32 cellular contexts compared by ENCODE assay signal in the genomic region with DNA sequence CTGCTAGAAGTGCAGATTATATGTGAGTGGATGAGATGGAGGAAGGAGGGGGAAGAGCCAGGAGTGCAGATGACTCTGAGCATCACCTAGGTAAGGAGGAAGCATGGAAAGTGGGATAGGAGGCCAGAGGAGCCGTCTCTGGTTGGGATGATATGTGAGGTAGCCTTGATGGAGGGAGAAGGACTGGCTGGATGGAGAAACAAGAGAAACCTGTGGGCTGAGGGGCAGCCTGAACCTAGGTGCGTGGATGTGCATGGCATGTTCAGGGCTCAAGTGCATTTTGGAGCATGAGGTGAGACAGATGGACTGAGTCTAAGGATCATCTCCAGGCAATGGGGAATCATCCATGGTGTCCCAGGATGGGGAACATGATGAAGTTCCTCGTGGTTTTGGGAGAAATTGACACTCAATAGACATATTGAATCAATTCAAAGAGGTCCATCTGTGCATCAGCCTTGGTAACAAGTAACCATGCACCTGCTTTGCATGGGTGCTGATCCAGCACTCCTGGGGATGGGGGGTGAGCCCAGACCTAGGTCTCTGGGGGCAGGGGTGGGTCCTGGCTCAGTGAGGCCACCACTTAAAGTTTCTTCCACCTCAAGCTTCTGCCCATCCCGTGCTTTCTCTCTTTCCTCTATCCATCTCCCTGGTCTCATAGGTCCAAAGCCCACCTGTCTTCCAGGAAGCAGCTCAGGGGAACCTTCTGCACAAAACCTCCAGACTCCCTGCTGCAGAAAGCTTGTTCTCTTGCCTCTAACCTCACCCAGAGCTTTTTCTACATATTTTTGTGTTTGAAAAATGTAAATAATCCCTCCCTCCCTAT. TPM values are rescaled to one million over a fixed set of nuclear protein-coding genes. Genes with fewer than 3 reads are reported as not detected.
"Had no signal": no experiment of that assay in that cellular context is flagged by ENCODE, and none has a peak within 500 bp of the region (broad histone marks: within the 10 kb centered on the region; RNA-seq: fewer than 3 reads in every experiment).

No MANE protein-coding gene starts in this region.

- H3K4me1 Mint-ChIP-seq: activated CD4-positive, alpha-beta memory T cell treated with anti-CD3 and anti-CD28 coated beads, Interleukin-2, amount 10 ng/mL, durations not matched to agents 7 days and 5 days; activated naive CD8-positive, alpha-beta T cell treated with anti-CD3 and anti-CD28 coated beads, Interleukin-2, amount 10 ng/mL, durations not matched to agents 7 days and 5 days had no signal

- DNase-seq: activated CD4-positive, alpha-beta memory T cell treated with anti-CD3 and anti-CD28 coated beads, Interleukin-2, amount 10 ng/mL, durations not matched to agents 7 days and 5 days; activated CD4-positive, alpha-beta T cell treated with anti-CD3 and anti-CD28 coated beads for 1 hour; activated CD4-positive, alpha-beta T cell treated with anti-CD3 and anti-CD28 coated beads for 4 hours; activated CD4-positive, alpha-beta T cell treated with anti-CD3 and anti-CD28 coated beads, Interleukin-2, amount 10 ng/mL, durations not matched to agents 7 days and 5 days; activated CD4-positive, alpha-beta T cell treated with anti-CD3 and anti-CD28 coated beads, Interleukin-2, amount 50 U/mL, for 4 hours; activated CD8-positive, alpha-beta memory T cell treated with anti-CD3 and anti-CD28 coated beads, Interleukin-2, amount 50 U/mL, for 48 hours; activated gamma-delta T cell; activated naive CD4-positive, alpha-beta T cell; activated naive CD4-positive, alpha-beta T cell treated with anti-CD3 and anti-CD28 coated beads, Interleukin-2, amount 10 ng/mL, durations not matched to agents 7 days and 5 days; activated naive CD8-positive, alpha-beta T cell treated with anti-CD3 and anti-CD28 coated beads, Interleukin-2, amount 10 ng/mL, durations not matched to agents 7 days and 5 days; activated T-cell treated with anti-CD3 and anti-CD28 coated beads for 4 hours; activated T-cell treated with anti-CD3 and anti-CD28 coated beads, Interleukin-2, amount 50 U/mL, for 24 hours; activated T-cell treated with anti-CD3 and anti-CD28 coated beads, Interleukin-2, amount 50 U/mL, for 72 hours; brain microvascular endothelial cell; caudate nucleus; cortex of kidney; dermis blood vessel endothelial cell; effector CD4-positive, alpha-beta T cell; effector memory CD8-positive, alpha-beta T cell; erythroblast; foreskin keratinocyte; gastrocnemius medialis; glutamatergic neuron; heart left ventricle; T-helper 2 cell had no signal

- H3K36me3 Mint-ChIP-seq: activated naive CD4-positive, alpha-beta T cell treated with anti-CD3 and anti-CD28 coated beads, Interleukin-2, amount 10 ng/mL, durations not matched to agents 7 days and 5 days; activated naive CD4-positive, alpha-beta T cell treated with anti-CD3 and anti-CD28 coated beads, Interleukin-2, amount 50 U/mL, for 72 hours; activated naive CD8-positive, alpha-beta T cell treated with anti-CD3 and anti-CD28 coated beads, Interleukin-2, amount 10 ng/mL, durations not matched to agents 7 days and 5 days had no signal

- H3K36me3 ChIP-seq: ascending aorta, brain microvascular endothelial cell, esophagus muscularis mucosa, gastrocnemius medialis, heart left ventricle had no signal

- H3K4me1 ChIP-seq: ascending aorta, esophagus muscularis mucosa, foreskin keratinocyte, gastrocnemius medialis, heart left ventricle had no signal

- H3K27ac Mint-ChIP-seq: activated CD4-positive, alpha-beta memory T cell treated with anti-CD3 and anti-CD28 coated beads, Interleukin-2, amount 10 ng/mL, durations not matched to agents 7 days and 5 days; activated CD4-positive, alpha-beta T cell treated with anti-CD3 and anti-CD28 coated beads, Interleukin-2, amount 10 ng/mL, durations not matched to agents 7 days and 5 days; activated naive CD4-positive, alpha-beta T cell treated with anti-CD3 and anti-CD28 coated beads, Interleukin-2, amount 10 ng/mL, durations not matched to agents 7 days and 5 days; activated naive CD4-positive, alpha-beta T cell treated with anti-CD3 and anti-CD28 coated beads, Interleukin-2, amount 50 U/mL, for 72 hours; activated naive CD8-positive, alpha-beta T cell treated with anti-CD3 and anti-CD28 coated beads, Interleukin-2, amount 10 ng/mL, durations not matched to agents 7 days and 5 days; activated T-cell treated with anti-CD3 and anti-CD28 coated beads, Interleukin-2, amount 50 U/mL, for 24 hours; activated T-cell treated with anti-CD3 and anti-CD28 coated beads, Interleukin-2, amount 50 U/mL, for 72 hours; effector memory CD8-positive, alpha-beta T cell had no signal

- FAIRE-seq: bronchial epithelial cell, colon had no signal

- ATAC-seq: activated naive CD4-positive, alpha-beta T cell treated with anti-CD3 and anti-CD28 coated beads, Interleukin-2, amount 50 U/mL, for 72 hours; activated T-cell treated with anti-CD3 and anti-CD28 coated beads, Interleukin-2, amount 50 U/mL, for 72 hours; effector memory CD8-positive, alpha-beta T cell; foreskin keratinocyte; gastrocnemius medialis; heart left ventricle had no signal

- H3K9me3 ChIP-seq: ascending aorta, esophagus muscularis mucosa, gastrocnemius medialis had no signal

- H3K27ac ChIP-seq: ascending aorta, brain microvascular endothelial cell, esophagus muscularis mucosa, foreskin keratinocyte, gastrocnemius medialis, heart left ventricle had no signal

- H3K4me3 ChIP-seq: ascending aorta, esophagus muscularis mucosa, gastrocnemius medialis, heart left ventricle had no signal

- H3K27me3 ChIP-seq: ascending aorta, brain microvascular endothelial cell, foreskin keratinocyte, gastrocnemius medialis, heart left ventricle had no signal

- H3K9me3 Mint-ChIP-seq: activated CD4-positive, alpha-beta memory T cell treated with anti-CD3 and anti-CD28 coated beads, Interleukin-2, amount 10 ng/mL, durations not matched to agents 7 days and 5 days; activated CD4-positive, alpha-beta T cell treated with anti-CD3 and anti-CD28 coated beads, Interleukin-2, amount 10 ng/mL, durations not matched to agents 7 days and 5 days; activated naive CD4-positive, alpha-beta T cell treated with anti-CD3 and anti-CD28 coated beads, Interleukin-2, amount 50 U/mL, for 72 hours; activated T-cell treated with anti-CD3 and anti-CD28 coated beads, Interleukin-2, amount 50 U/mL, for 24 hours; activated T-cell treated with anti-CD3 and anti-CD28 coated beads, Interleukin-2, amount 50 U/mL, for 72 hours; effector memory CD8-positive, alpha-beta T cell had no signal

- H3K27me3 Mint-ChIP-seq: activated CD4-positive, alpha-beta memory T cell treated with anti-CD3 and anti-CD28 coated beads, Interleukin-2, amount 10 ng/mL, durations not matched to agents 7 days and 5 days; activated naive CD8-positive, alpha-beta T cell treated with anti-CD3 and anti-CD28 coated beads, Interleukin-2, amount 10 ng/mL, durations not matched to agents 7 days and 5 days; activated T-cell treated with anti-CD3 and anti-CD28 coated beads, Interleukin-2, amount 50 U/mL, for 24 hours; effector memory CD8-positive, alpha-beta T cell had no signal

- H3K4me3 Mint-ChIP-seq: activated CD4-positive, alpha-beta memory T cell treated with anti-CD3 and anti-CD28 coated beads, Interleukin-2, amount 10 ng/mL, durations not matched to agents 7 days and 5 days; activated CD4-positive, alpha-beta T cell treated with anti-CD3 and anti-CD28 coated beads, Interleukin-2, amount 10 ng/mL, durations not matched to agents 7 days and 5 days; activated naive CD4-positive, alpha-beta T cell treated with anti-CD3 and anti-CD28 coated beads, Interleukin-2, amount 10 ng/mL, durations not matched to agents 7 days and 5 days; activated naive CD8-positive, alpha-beta T cell treated with anti-CD3 and anti-CD28 coated beads, Interleukin-2, amount 10 ng/mL, durations not matched to agents 7 days and 5 days; activated T-cell treated with anti-CD3 and anti-CD28 coated beads, Interleukin-2, amount 50 U/mL, for 24 hours; activated T-cell treated with anti-CD3 and anti-CD28 coated beads, Interleukin-2, amount 50 U/mL, for 72 hours; effector memory CD8-positive, alpha-beta T cell; WTC11 had no signal

RNA-seq across cellular contexts. Expression of gene MYCN, which starts 19.2 kb away (rescaled TPM):
- total RNA-seq: activated CD4-positive, alpha-beta memory T cell treated with anti-CD3 and anti-CD28 coated beads, Interleukin-2, amount 10 ng/mL, durations not matched to agents 7 days and 5 days; activated CD4-positive, alpha-beta T cell treated with anti-CD3 and anti-CD28 coated beads, Interleukin-2, amount 10 ng/mL, durations not matched to agents 7 days and 5 days; activated naive CD4-positive, alpha-beta T cell treated with anti-CD3 and anti-CD28 coated beads, Interleukin-2, amount 50 U/mL, for 72 hours; activated naive CD8-positive, alpha-beta T cell treated with anti-CD3 and anti-CD28 coated beads, Interleukin-2, amount 10 ng/mL, durations not matched to agents 7 days and 5 days; ascending aorta; bronchial epithelial cell; foreskin keratinocyte; T-helper 1 cell treated with Interleukin-12 subunit alpha and Interleukin-12 subunit beta and Interleukin-4 antibody, amounts not matched to agents 30 ng/mL and 1 ng/mL, for 36 hours had no signal
